In genomic region chr11:128772814-128773213, GRCh38 we compare ENCODE assay signal across 8 cellular contexts.
DNase-seq lines count a peak whose midpoint lies in the region; ATAC-seq and TF ChIP-seq lines count a peak whose summit lies in the region.

No MANE protein-coding gene starts in this region.

- no peaks in the 10 kb centered on the region for H3K27me3 Mint-ChIP-seq in activated T-helper 1 cell treated with anti-CD3 and anti-CD28 coated beads, Interleukin-12 subunit alpha, Interleukin-12 subunit beta, Interleukin-2, Interleukin-4 antibody, amounts not matched to agents 30 ng/mL and 10 ng/mL and 1 ng/mL, durations not matched to agents 14 hours and 24 hours and 36 hours (ENCODE audit: insufficient read depth)
- H3K27me3 Mint-ChIP-seq in memory B cell, result no peaks in the 10 kb centered on the region

- TF ChIP-seq POLR2A in esophagus squamous epithelium (IDR thresholded peaks at IDR 0.05), result no peak

- H3F3A ChIP-seq in smooth muscle cell (ENCODE audit: low read depth), result no peaks in the 10 kb centered on the region

- no peak overlapping the region for H3K4me2 ChIP-seq in smooth muscle cell

- no peak for TF ChIP-seq CTCF in right atrium auricular region (IDR thresholded peaks at IDR 0.05)
- no peak for TF ChIP-seq CTCF in smooth muscle cell (IDR thresholded peaks at IDR 0.05; ENCODE audit: borderline replicate concordance, insufficient read depth, poor library complexity, severe bottlenecking)
- no peak for TF ChIP-seq CTCF in esophagus squamous epithelium (IDR thresholded peaks at IDR 0.05)

- no peak overlapping the region for H3K4me3 ChIP-seq in right atrium auricular region
- no peak overlapping the region for H3K4me3 ChIP-seq in aorta (ENCODE audit: low read length in 2 of 2)
- H3K4me3 ChIP-seq in smooth muscle cell, result no peak overlapping the region
- no peak overlapping the region for H3K4me3 ChIP-seq in esophagus squamous epithelium

- H4K20me1 ChIP-seq in smooth muscle cell (ENCODE audit: low read depth), result no peaks in the 10 kb centered on the region

- no peak overlapping the region for H3K27ac ChIP-seq in right atrium auricular region
- H3K27ac ChIP-seq in aorta (ENCODE audit: low read depth in 1 of 2, low read length in 2 of 2), result no peak overlapping the region
- H3K27ac ChIP-seq in smooth muscle cell (ENCODE audit: low read depth), result no peak overlapping the region
- no peak overlapping the region for H3K27ac ChIP-seq in esophagus squamous epithelium

- no peaks in the 10 kb centered on the region for H3K9me3 ChIP-seq in right atrium auricular region
- no peaks in the 10 kb centered on the region for H3K9me3 ChIP-seq in aorta (ENCODE audit: control insufficient read depth, low read length)
- H3K9me3 ChIP-seq in smooth muscle cell (replicated peaks; ENCODE audit: low read depth), result no peaks in the 10 kb centered on the region
- no peaks in the 10 kb centered on the region for H3K9me3 ChIP-seq in esophagus squamous epithelium

- H3K4me3 Mint-ChIP-seq in activated T-helper 1 cell treated with anti-CD3 and anti-CD28 coated beads, Interleukin-12 subunit alpha, Interleukin-12 subunit beta, Interleukin-2, Interleukin-4 antibody, amounts not matched to agents 30 ng/mL and 10 ng/mL and 1 ng/mL, durations not matched to agents 14 hours and 24 hours and 36 hours, result no peak overlapping the region
- peak overlapping the region; percentile 76 for H3K4me3 Mint-ChIP-seq in memory B cell

- no peaks in the 10 kb centered on the region for H3K9me3 Mint-ChIP-seq in activated T-helper 1 cell treated with anti-CD3 and anti-CD28 coated beads, Interleukin-12 subunit alpha, Interleukin-12 subunit beta, Interleukin-2, Interleukin-4 antibody, amounts not matched to agents 30 ng/mL and 10 ng/mL and 1 ng/mL, durations not matched to agents 14 hours and 24 hours and 36 hours
- no peaks in the 10 kb centered on the region for H3K9me3 Mint-ChIP-seq in memory B cell

- intact Hi-C loops in Right ventricle myocardium inferior (cut with DNase I), result no loop called here
- intact Hi-C loops in activated T-helper 1 cell treated with anti-CD3 and anti-CD28 coated beads, Interleukin-12 subunit alpha, Interleukin-12 subunit beta, Interleukin-2, Interleukin-4 antibody, amounts not matched to agents 30 ng/mL and 10 ng/mL and 1 ng/mL, durations not matched to agents 14 hours and 24 hours and 36 hours (cut with micrococcal nuclease), result no loop called here
- intact Hi-C loops in aorta (cut with DNase I), result no loop called here
- intact Hi-C loops in esophagus squamous epithelium (cut with DNase I), result no loop called here

- H3K4me1 Mint-ChIP-seq in activated T-helper 1 cell treated with anti-CD3 and anti-CD28 coated beads, Interleukin-12 subunit alpha, Interleukin-12 subunit beta, Interleukin-2, Interleukin-4 antibody, amounts not matched to agents 30 ng/mL and 10 ng/mL and 1 ng/mL, durations not matched to agents 14 hours and 24 hours and 36 hours (ENCODE audit: low read depth), result peaks cover 35% of the 10 kb centered on the region
- H3K4me1 Mint-ChIP-seq in memory B cell, result peaks cover 31% of the 10 kb centered on the region

- no peak for ATAC-seq in Right ventricle myocardium inferior
- ATAC-seq in memory B cell (ENCODE audit: low read depth), result peak; percentile 93
- peak; percentile 53 for ATAC-seq in aorta (ENCODE audit: low FRiP score)

- peaks cover 27% of the 10 kb centered on the region for H3K36me3 ChIP-seq in right atrium auricular region
- no peaks in the 10 kb centered on the region for H3K36me3 ChIP-seq in aorta (ENCODE audit: control insufficient read depth in 1 of 2, insufficient read depth in 2 of 2, low read length in 1 of 2)
- no peaks in the 10 kb centered on the region for H3K36me3 ChIP-seq in smooth muscle cell (ENCODE audit: low read depth)
- peaks cover 0 to 53% (median 0%) of the 10 kb centered on the region in 3 donors for H3K36me3 ChIP-seq in esophagus squamous epithelium

- peaks cover 48% of the 10 kb centered on the region for H3K36me3 Mint-ChIP-seq in activated T-helper 1 cell treated with anti-CD3 and anti-CD28 coated beads, Interleukin-12 subunit alpha, Interleukin-12 subunit beta, Interleukin-2, Interleukin-4 antibody, amounts not matched to agents 30 ng/mL and 10 ng/mL and 1 ng/mL, durations not matched to agents 14 hours and 24 hours and 36 hours (ENCODE audit: low read depth)
- H3K36me3 Mint-ChIP-seq in memory B cell, result peaks cover 48% of the 10 kb centered on the region

- H2AFZ ChIP-seq in smooth muscle cell (ENCODE audit: low read depth), result no peak overlapping the region

- WGBS in aorta, 2 donors, result 67 to 76% methylated on average over 12 of the region's 12 CpGs
- 97% methylated on average over 12 of the region's 12 CpGs for WGBS in smooth muscle cell (ENCODE audit: low lambda C conversion rate)
- WGBS in esophagus squamous epithelium, 2 donors, result 42 to 50% methylated on average over 11 to 12 of the region's 12 CpGs

- H3K4me1 ChIP-seq in right atrium auricular region (peaks cover 0 to 37% of the 10 kb centered on the region in 2 donors), aorta (ENCODE audit: control insufficient read depth in 1 of 2, insufficient read depth in 2 of 2, low read length in 2 of 2) (no peaks in the 10 kb centered on the region), smooth muscle cell (ENCODE audit: low read depth) (peaks cover 7% of the 10 kb centered on the region), esophagus squamous epithelium (peaks cover 0 to 15% (median 0%) of the 10 kb centered on the region in 3 donors)

- no peak overlapping the region for H3K9ac ChIP-seq in smooth muscle cell (ENCODE audit: low read depth)

- H3K27ac Mint-ChIP-seq in activated T-helper 1 cell treated with anti-CD3 and anti-CD28 coated beads, Interleukin-12 subunit alpha, Interleukin-12 subunit beta, Interleukin-2, Interleukin-4 antibody, amounts not matched to agents 30 ng/mL and 10 ng/mL and 1 ng/mL, durations not matched to agents 14 hours and 24 hours and 36 hours, result peak overlapping the region; percentile 53
- H3K27ac Mint-ChIP-seq in memory B cell, result peak overlapping the region; percentile 70

- no peaks in the 10 kb centered on the region for H3K27me3 ChIP-seq in right atrium auricular region
- H3K27me3 ChIP-seq in aorta (ENCODE audit: control insufficient read depth in 1 of 2, insufficient read depth in 2 of 2, low read length in 1 of 2), result no peaks in the 10 kb centered on the region
- H3K27me3 ChIP-seq in smooth muscle cell (ENCODE audit: low read depth), result no peaks in the 10 kb centered on the region
- peaks cover 0 to 11% (median 0%) of the 10 kb centered on the region in 4 donors for H3K27me3 ChIP-seq in esophagus squamous epithelium

- peak; percentile 89 for DNase-seq in Right ventricle myocardium inferior (ENCODE audit: missing footprints)
- DNase-seq in right atrium auricular region (ENCODE audit: low spot score), result no peak
- DNase-seq in activated T-helper 1 cell treated with anti-CD3 and anti-CD28 coated beads, Interleukin-12 subunit alpha, Interleukin-12 subunit beta, Interleukin-2, Interleukin-4 antibody, amounts not matched to agents 30 ng/mL and 10 ng/mL and 1 ng/mL, durations not matched to agents 14 hours and 24 hours and 36 hours (ENCODE audit: low spot score), result no peak
- peak; percentile 56 to 62 for DNase-seq in memory B cell (ENCODE audit: low spot score in 2 of 2)
- DNase-seq in aorta, result peak in 1 of 2 donors; percentile 78
- DNase-seq in smooth muscle cell (lab: John Stamatoyannopoulos, UW; ENCODE audit: unreplicated experiment), result no peak
- DNase-seq in esophagus squamous epithelium (lab: John Stamatoyannopoulos, UW), result no peak
- DNase-seq in NCI-H446 treated with DMSO at 0.1 percent for 48 hours (lab: John Stamatoyannopoulos, UW), result no peak

- H3K79me2 ChIP-seq in smooth muscle cell (ENCODE audit: low read depth), result no peaks in the 10 kb centered on the region

Comparison
In these comparisons a context has a peak if more than half of its experiments do, and no peak if none do; other contexts are left out.
1. DNase-seq: peak in Right ventricle myocardium inferior (single experiment) and memory B cell (2 of 2); none in right atrium auricular region (single experiment), activated T-helper 1 cell treated with anti-CD3 and anti-CD28 coated beads, Interleukin-12 subunit alpha, Interleukin-12 subunit beta, Interleukin-2, Interleukin-4 antibody, amounts not matched to agents 30 ng/mL and 10 ng/mL and 1 ng/mL, durations not matched to agents 14 hours and 24 hours and 36 hours (single experiment), smooth muscle cell (single experiment), esophagus squamous epithelium (single experiment) and NCI-H446 treated with DMSO at 0.1 percent for 48 hours (single experiment).